1 cellular context compared by ENCODE assay signal in the genomic region with DNA sequence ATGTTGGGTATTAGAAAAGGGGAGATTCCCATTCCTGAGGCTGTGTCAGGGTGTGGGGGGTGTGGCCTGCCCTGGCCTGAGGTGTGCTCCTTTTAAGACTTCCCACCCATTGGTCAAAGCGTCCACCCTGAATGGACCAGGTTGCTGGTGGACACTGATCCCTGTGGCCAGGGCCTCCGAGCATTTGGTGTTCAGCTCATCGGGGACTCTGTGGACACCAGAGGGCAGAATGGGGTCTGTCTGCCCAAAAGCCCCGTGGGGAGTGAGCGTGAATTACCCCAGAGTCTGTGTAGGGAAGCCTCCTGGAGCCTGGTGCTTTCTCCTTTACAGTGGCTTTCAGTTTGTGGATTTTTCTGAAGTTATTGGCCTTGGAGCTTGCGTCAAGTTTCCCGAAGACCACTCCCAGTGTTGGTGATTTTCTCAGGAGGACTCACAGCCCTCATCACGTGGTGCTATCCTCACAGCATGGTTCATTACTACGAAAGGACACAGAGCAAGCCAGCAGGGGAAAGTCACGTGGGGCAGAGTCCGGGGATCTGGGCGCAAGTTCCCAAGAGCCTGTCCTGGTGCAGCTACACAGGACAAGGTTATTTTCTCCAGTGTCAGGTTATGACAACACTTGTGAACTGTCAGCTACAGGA.
A peak's percentile ranks its signal among the peaks of the same experiment; 100 is the strongest.
TF ChIP-seq lines count a peak whose summit lies in the region.

No MANE protein-coding gene starts in this region.

TF ChIP-seq in HepG2, 621 proteins besides CTCF, POLR2A, EP300 and RAD21 (continued from another document):
- TF ChIP-seq, protein P1, sequence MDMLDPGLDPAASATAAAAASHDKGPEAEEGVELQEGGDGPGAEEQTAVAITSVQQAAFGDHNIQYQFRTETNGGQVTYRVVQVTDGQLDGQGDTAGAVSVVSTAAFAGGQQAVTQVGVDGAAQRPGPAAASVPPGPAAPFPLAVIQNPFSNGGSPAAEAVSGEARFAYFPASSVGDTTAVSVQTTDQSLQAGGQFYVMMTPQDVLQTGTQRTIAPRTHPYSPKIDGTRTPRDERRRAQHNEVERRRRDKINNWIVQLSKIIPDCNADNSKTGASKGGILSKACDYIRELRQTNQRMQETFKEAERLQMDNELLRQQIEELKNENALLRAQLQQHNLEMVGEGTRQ (IDR thresholded peaks at IDR 0.05; ENCODE audit: low read depth, low read length) = peak; percentile 28; the same call in 1 of the 2 replicates
- TF ChIP-seq, protein P1 (CRISPR knock-in tag; IDR thresholded peaks at IDR 0.05; ENCODE audit: borderline replicate concordance) = no peak; the same call in 1 of the 2 replicates
- TF ChIP-seq STAG1 (CRISPR knock-in tag; IDR thresholded peaks at IDR 0.05) = peak; percentile 20; the same call in 1 of the 2 replicates
- TF ChIP-seq POLR2AphosphoS5 (IDR thresholded peaks at IDR 0.05; ENCODE audit: low read depth, low read length) = no peak
